In the genomic region with DNA sequence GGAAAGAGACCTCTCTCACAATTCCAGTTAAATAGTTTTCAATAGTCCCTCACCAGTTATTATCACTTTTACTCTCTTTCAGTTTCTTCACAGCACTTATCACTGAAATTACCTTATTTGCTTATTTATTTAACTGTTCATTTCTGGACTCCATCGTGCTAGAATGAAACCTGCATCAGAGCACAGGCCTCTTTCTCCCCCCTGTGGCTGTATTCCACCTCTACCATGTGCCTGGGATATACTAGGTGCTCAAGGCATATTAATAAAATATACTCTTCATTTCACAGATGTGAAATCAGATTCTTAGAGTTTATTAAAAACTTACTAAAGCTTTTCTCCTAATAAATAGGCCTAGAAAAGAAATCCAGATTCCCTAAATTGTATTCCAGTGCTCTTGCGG, we compare ENCODE assay signal across 18 cellular contexts.
A peak's percentile ranks its signal among the peaks of the same experiment; 100 is the strongest.
DNase-seq lines count a peak whose midpoint lies in the region; ATAC-seq and TF ChIP-seq lines count a peak whose summit lies in the region.
"Had no signal": no experiment of that assay in that cellular context is flagged by ENCODE, and none has a peak within 500 bp of the region (broad histone marks: within the 10 kb centered on the region; RNA-seq: fewer than 3 reads in every experiment).

No MANE protein-coding gene starts in this region.

- CTCF ChIA-PET in RWPE1 (lab: Yijun Ruan, JAX), result interaction anchor here (0.6 to 1.1 kb wide), 8 partner anchors 9 to 995 kb away, joined by 3 to 6 read pairs (median 4); no protein-coding TSS in a partner anchor

- DNase-seq in DMS 273 (lab: John Stamatoyannopoulos, UW; ENCODE audit: unreplicated experiment) (peak; percentile 4), DMS 273 treated with DMSO at 0.1 percent for 48 hours (lab: John Stamatoyannopoulos, UW) (no peak), NCI-H748 (lab: John Stamatoyannopoulos, UW; ENCODE audit: unreplicated experiment) (peak; percentile 3), RWPE1 (ENCODE audit: low spot score) (peak; percentile 11), iris pigment epithelial cell (ENCODE audit: low read depth) (peak; percentile 12), 8988T (no peak), erythroblast (lab: John Stamatoyannopoulos, UW) (no peak)
- DNase-seq: Caco-2, DMS79, H7, IMR-90, Kasumi-1, MV-4-11, NCI-H1436, NCI-H2081 treated with DMSO at 0.1 percent for 48 hours, NCI-H2227 treated with DMSO at 0.1 percent for 48 hours, NCI-H69 had no signal

- no peak for TF ChIP-seq POLR2A in erythroblast (IDR thresholded peaks at IDR 0.05; ENCODE audit: low read length)

- POLR2A ChIA-PET in RWPE1 (lab: Yijun Ruan, JAX; ENCODE audit: low non-redundant PET), result no interaction called here

- no peak for ATAC-seq in activated CD4-positive, CD25-positive, alpha-beta regulatory T cell treated with anti-CD3 and anti-CD28 coated beads, Interleukin-2, amount 50 U/mL, for 24 hours

- TF ChIP-seq CTCF in RWPE1 (conservative IDR thresholded peaks at IDR 0.05; ENCODE audit: low read depth), result 0 out of 2 replicates have a peak, but pooled peaks have one; percentile 21

- no peak overlapping the region for H3K27ac ChIP-seq in RWPE1

Comparison
In these comparisons a context has a peak if more than half of its experiments do, and no peak if none do; other contexts are left out.
1. DNase-seq: peak in DMS 273 (single experiment), NCI-H748 (single experiment), RWPE1 (single experiment) and iris pigment epithelial cell (single experiment); none in DMS 273 treated with DMSO at 0.1 percent for 48 hours (single experiment), 8988T (single experiment) and erythroblast (0 of 2).